In genomic region chr17:13024526-13025263, GRCh38 we compare ENCODE assay signal across 8 cellular contexts. TPM values are rescaled to one million over a fixed set of nuclear protein-coding genes. Genes with fewer than 3 reads are reported as not detected.
DNase-seq lines count a peak whose midpoint lies in the region; ATAC-seq and TF ChIP-seq lines count a peak whose summit lies in the region.

No MANE protein-coding gene starts in this region.

- H3K4me3 Mint-ChIP-seq in natural killer cell treated with Interleukin-12 subunit alpha and Interleukin-12 subunit beta and Interleukin-15 and Interleukin-18, amount 100 ng/mL, for 72 hours = no peak overlapping the region

- peak; percentile 39 for DNase-seq in NCI-H748 treated with DMSO at 0.1 percent for 48 hours (lab: John Stamatoyannopoulos, UW)
- DNase-seq in activated CD8-positive, alpha-beta memory T cell treated with anti-CD3 and anti-CD28 coated beads, Interleukin-2, amount 50 U/mL, for 48 hours = peak; percentile 87
- no peak for DNase-seq in epithelial cell of proximal tubule (ENCODE audit: low read depth)
- peak; percentile 73 for DNase-seq in natural killer cell treated with Interleukin-12 subunit alpha and Interleukin-12 subunit beta and Interleukin-15 and Interleukin-18, amount 100 ng/mL, for 72 hours (ENCODE audit: low spot score)
- DNase-seq in stimulated activated naive CD4-positive, alpha-beta T cell treated with Interleukin-2 at 50 U/mL for 16 hours (lab: John Stamatoyannopoulos, UW) = peak; percentile 31

- TF ChIP-seq CTCF in epithelial cell of proximal tubule (conservative IDR thresholded peaks at IDR 0.05; ENCODE audit: low read depth, low read length) = peak; percentile 98

- H3K27me3 Mint-ChIP-seq in natural killer cell treated with Interleukin-12 subunit alpha and Interleukin-12 subunit beta and Interleukin-15 and Interleukin-18, amount 100 ng/mL, for 72 hours = peaks cover 13 to 23% of the 10 kb centered on the region in 2 donors

- H3K4me3 ChIP-seq in BLaER1 (no peak overlapping the region), epithelial cell of proximal tubule (ENCODE audit: low read depth, low read length) (no peak overlapping the region)

- H3K27me3 ChIP-seq in BLaER1 = no peaks in the 10 kb centered on the region

- H3K36me3 ChIP-seq in BLaER1 = no peaks in the 10 kb centered on the region

- no peaks in the 10 kb centered on the region for H3K4me1 ChIP-seq in BLaER1

- peak; percentile 94 for ATAC-seq in GM18909 (IDR thresholded peaks at IDR 0.05; ENCODE audit: poor library complexity, unreplicated experiment)
- ATAC-seq in HG03159 (IDR thresholded peaks at IDR 0.05; ENCODE audit: unreplicated experiment) = peak; percentile 88
- peak; percentile 85 to 91 for ATAC-seq in natural killer cell treated with Interleukin-12 subunit alpha and Interleukin-12 subunit beta and Interleukin-15 and Interleukin-18, amount 100 ng/mL, for 72 hours

- no peaks in the 10 kb centered on the region for H3K36me3 Mint-ChIP-seq in natural killer cell treated with Interleukin-12 subunit alpha and Interleukin-12 subunit beta and Interleukin-15 and Interleukin-18, amount 100 ng/mL, for 72 hours

- H3K9me3 ChIP-seq in BLaER1 = no peaks in the 10 kb centered on the region

- no peaks in the 10 kb centered on the region for H4K20me1 ChIP-seq in BLaER1

- no peaks in the 10 kb centered on the region for H3K9me3 Mint-ChIP-seq in natural killer cell treated with Interleukin-12 subunit alpha and Interleukin-12 subunit beta and Interleukin-15 and Interleukin-18, amount 100 ng/mL, for 72 hours

- H3K27ac ChIP-seq in BLaER1 = no peak overlapping the region

- H3K4me2 ChIP-seq in BLaER1 = 0 out of 2 replicates have a peak overlapping the region, but pooled peaks have one; percentile 17

- peaks cover 8 to 11% of the 10 kb centered on the region in 2 donors for H3K4me1 Mint-ChIP-seq in natural killer cell treated with Interleukin-12 subunit alpha and Interleukin-12 subunit beta and Interleukin-15 and Interleukin-18, amount 100 ng/mL, for 72 hours (ENCODE audit: low read depth in 2 of 2)

- no peak overlapping the region for H3K9ac ChIP-seq in BLaER1

- H3K27ac Mint-ChIP-seq in natural killer cell treated with Interleukin-12 subunit alpha and Interleukin-12 subunit beta and Interleukin-15 and Interleukin-18, amount 100 ng/mL, for 72 hours = no peak overlapping the region

RNA-seq across cellular contexts. Expression of gene ELAC2, which starts 6.9 kb away (rescaled TPM):
- total RNA-seq in epithelial cell of proximal tubule = 75.4 and 115 TPM in 2 replicates
- total RNA-seq in natural killer cell treated with Interleukin-12 subunit alpha and Interleukin-12 subunit beta and Interleukin-15 and Interleukin-18, amount 100 ng/mL, for 72 hours = 100 to 1,000 TPM in 1 of 2 donors, 10 to 100 TPM in 1; 65.5 to 146 TPM
